Comparison of ENCODE assay signal across 1 cellular context in the genomic region with DNA sequence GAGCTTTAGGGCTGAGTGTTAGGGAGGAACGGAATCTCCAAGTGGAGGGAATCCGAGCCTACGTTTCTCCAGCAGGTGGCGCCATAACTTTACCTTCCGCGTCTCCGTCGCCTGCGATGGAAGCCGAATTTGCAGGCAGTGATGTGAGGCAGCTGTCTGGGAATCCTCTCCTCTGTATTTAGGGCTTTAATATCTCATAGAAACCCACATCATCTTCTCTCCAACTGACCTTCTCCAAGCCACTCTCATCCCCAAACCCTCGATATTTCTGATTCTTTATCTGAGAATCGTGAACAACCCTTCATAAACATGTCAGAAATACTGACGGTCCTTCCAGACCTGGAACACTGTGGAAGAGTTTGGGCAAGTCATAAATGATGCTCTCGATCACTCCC.
A peak's percentile ranks its signal among the peaks of the same experiment; 100 is the strongest.
TF ChIP-seq lines count a peak whose summit lies in the region.

No MANE protein-coding gene starts in this region.

TF ChIP-seq in IMR-90, 13 proteins besides CTCF, POLR2A, EP300 and RAD21:
- TF ChIP-seq CHD1 (IDR thresholded peaks at IDR 0.05; ENCODE audit: low read depth, low read length) (no peak), SMC3 (IDR thresholded peaks at IDR 0.05; ENCODE audit: low read depth, low read length) (peak; percentile 99)
